15 cellular contexts compared by ENCODE assay signal in genomic region chr17:60901806-60902205, GRCh38.
DNase-seq lines count a peak whose midpoint lies in the region; ATAC-seq and TF ChIP-seq lines count a peak whose summit lies in the region.
"Had no signal": no experiment of that assay in that cellular context is flagged by ENCODE, and none has a peak within 500 bp of the region (broad histone marks: within the 10 kb centered on the region; RNA-seq: fewer than 3 reads in every experiment).

No MANE protein-coding gene starts in this region.

- H3K4me2 ChIP-seq in osteoblast (ENCODE audit: insufficient read depth, low read length), result peak overlapping the region; percentile 68
- no peak overlapping the region for H3K4me2 ChIP-seq in neuronal stem cell (ENCODE audit: insufficient read depth, low read length, poor library complexity, severe bottlenecking)

- no peaks in the 10 kb centered on the region for H3K27me3 ChIP-seq in BJ (ENCODE audit: control insufficient read depth, insufficient read depth, low read length)
- H3K27me3 ChIP-seq in osteoblast (ENCODE audit: insufficient read depth, low read length), result no peaks in the 10 kb centered on the region
- no peaks in the 10 kb centered on the region for H3K27me3 ChIP-seq in neuronal stem cell (ENCODE audit: control insufficient read depth in 3 of 3, insufficient read depth in 3 of 3, low read depth in 1 of 3, low read length in 3 of 3)
- H3K27me3 ChIP-seq: pancreas had no signal

- no peaks in the 10 kb centered on the region for H3K36me3 ChIP-seq in BJ (ENCODE audit: control insufficient read depth, insufficient read depth, low read length)
- no peaks in the 10 kb centered on the region for H3K36me3 ChIP-seq in osteoblast (ENCODE audit: insufficient read depth, low read length)
- no peaks in the 10 kb centered on the region for H3K36me3 ChIP-seq in neuronal stem cell (replicated peaks in 1 of 2; ENCODE audit: control insufficient read depth in 2 of 2, insufficient read depth in 2 of 2, low read length in 2 of 2)
- H3K36me3 ChIP-seq: pancreas had no signal

- no peak overlapping the region for H4K8ac ChIP-seq in neuronal stem cell (ENCODE audit: low read depth, low read length)

- no peak overlapping the region for H3K14ac ChIP-seq in neuronal stem cell (ENCODE audit: low read length)

- peaks cover 20% of the 10 kb centered on the region for H3K4me1 ChIP-seq in osteoblast (ENCODE audit: insufficient read depth, low read length)
- H3K4me1 ChIP-seq in neuronal stem cell (ENCODE audit: control insufficient read depth in 2 of 2, insufficient read depth in 1 of 2, low read depth in 1 of 2, low read length in 2 of 2), result no peaks in the 10 kb centered on the region
- H3K4me1 ChIP-seq: pancreas had no signal

- H3K9ac ChIP-seq in neuronal stem cell (ENCODE audit: low read depth, low read length, poor library complexity), result no peak overlapping the region

- H3K4me3 ChIP-seq in BJ (ENCODE audit: low read depth, low read length) (no peak overlapping the region), osteoblast (ENCODE audit: insufficient read depth, low read length) (peak overlapping the region; percentile 38), neuronal stem cell (ENCODE audit: low read length in 2 of 2) (no peak overlapping the region)
- H3K4me3 ChIP-seq: pancreas had no signal

- CTCF ChIA-PET in BJ (lab: Yijun Ruan, JAX), result no interaction called here

- POLR2A ChIA-PET in BJ (lab: Charles Lee), result interaction anchor here (0.6 kb wide), 1 partner anchor 206 kb away, joined by 3 read pairs; no protein-coding TSS in a partner anchor

- no peak overlapping the region for H2BK5ac ChIP-seq in neuronal stem cell (ENCODE audit: low read length)

- H3K18ac ChIP-seq in neuronal stem cell (ENCODE audit: low read length), result no peak overlapping the region

- no CpG with 5 or more reads among the region's 2 CpGs for WGBS in neuronal stem cell (ENCODE audit: extremely low coverage in 2 of 2, insufficient read length in 2 of 2, insufficient replicate concordance in 1 of 2), 2 donors

- H3K27ac ChIP-seq in osteoblast (ENCODE audit: low read depth, low read length) (peak overlapping the region; percentile 83), neuronal stem cell (replicated peaks; ENCODE audit: low read length) (no peak overlapping the region)
- H3K27ac ChIP-seq: pancreas had no signal

- H2BK15ac ChIP-seq in neuronal stem cell (ENCODE audit: low read length), result no peak overlapping the region

- H3K79me1 ChIP-seq in neuronal stem cell (ENCODE audit: low read depth, low read length), result peaks cover 1% of the 10 kb centered on the region

- no peak overlapping the region for H4K91ac ChIP-seq in neuronal stem cell (ENCODE audit: low read depth, low read length, poor library complexity)

- no peak overlapping the region for H2AFZ ChIP-seq in osteoblast (ENCODE audit: low read length)
- no peak overlapping the region for H2AFZ ChIP-seq in neuronal stem cell (ENCODE audit: low read length)

- no peak overlapping the region for H2BK120ac ChIP-seq in neuronal stem cell (ENCODE audit: low read depth, low read length)

- no peak overlapping the region for H2BK12ac ChIP-seq in neuronal stem cell (ENCODE audit: low read length)

- H3K9me3 ChIP-seq in osteoblast (ENCODE audit: low read depth, low read length) (peaks cover 1% of the 10 kb centered on the region), neuronal stem cell (replicated peaks in 1 of 2; ENCODE audit: control insufficient read depth in 2 of 2, insufficient read depth in 1 of 2, low read depth in 1 of 2, low read length in 2 of 2) (peaks cover 0 to 6% of the 10 kb centered on the region in 2 donors)
- H3K9me3 ChIP-seq: pancreas had no signal

- no peak overlapping the region for H3K23ac ChIP-seq in neuronal stem cell (ENCODE audit: low read depth, low read length, poor library complexity)

- H2AK5ac ChIP-seq in neuronal stem cell (ENCODE audit: low read depth, low read length), result no peak overlapping the region

- no peaks in the 10 kb centered on the region for H4K20me1 ChIP-seq in osteoblast (ENCODE audit: insufficient read depth, low read length)

- no peak for TF ChIP-seq CTCF in BJ (IDR thresholded peaks at IDR 0.05; ENCODE audit: insufficient read depth, low read depth, low read length)
- TF ChIP-seq CTCF in osteoblast (IDR thresholded peaks at IDR 0.05; ENCODE audit: extremely low read depth, low read depth, low read length), result no peak

- ATAC-seq in GM18498 (IDR thresholded peaks at IDR 0.05; ENCODE audit: unreplicated experiment) (no peak), GM21381 (IDR thresholded peaks at IDR 0.05; ENCODE audit: unreplicated experiment) (no peak)
- ATAC-seq: activated T-cell treated with anti-CD3 and anti-CD28 coated beads, Interleukin-2, amount 50 U/mL, for 72 hours; CD8-positive, alpha-beta T cell; pancreas; T-cell had no signal

- DNase-seq in BJ (ENCODE audit: low read depth) (peak; percentile 14), RKO (ENCODE audit: low spot score) (peak; percentile 53), dermis blood vessel endothelial cell (peak; percentile 2), osteoblast (ENCODE audit: insufficient read length, low spot score, missing footprints) (peak; percentile 45), NCI-H2107 treated with DMSO at 0.1 percent for 48 hours (lab: John Stamatoyannopoulos, UW; ENCODE audit: unreplicated experiment) (no peak), neuronal stem cell (ENCODE audit: low spot score) (no peak)
- DNase-seq: activated CD4-positive, alpha-beta T cell treated with anti-CD3 and anti-CD28 coated beads for 4 hours; activated T-cell treated with anti-CD3 and anti-CD28 coated beads, Interleukin-2, amount 50 U/mL, for 72 hours; anterior cingulate cortex; CD8-positive, alpha-beta T cell; pancreas; stimulated activated CD4-positive, alpha-beta T cell treated with anti-CD3 and anti-CD28 coated beads, Interleukin-1b, Interleukin-23, amount 100 ng/mL, for 48 hours; T-cell had no signal

- no peak overlapping the region for H3K4ac ChIP-seq in neuronal stem cell (ENCODE audit: low read length)

- no peaks in the 10 kb centered on the region for H3K79me2 ChIP-seq in osteoblast (ENCODE audit: insufficient read depth, low read length)

Comparison
In these comparisons a context has a peak if more than half of its experiments do, and no peak if none do; other contexts are left out.
1. DNase-seq: peak in BJ (single experiment), RKO (single experiment), dermis blood vessel endothelial cell (single experiment) and osteoblast (single experiment); none in NCI-H2107 treated with DMSO at 0.1 percent for 48 hours (single experiment) and neuronal stem cell (single experiment).